Comparison of ENCODE assay signal across 22 cellular contexts in the genomic region with DNA sequence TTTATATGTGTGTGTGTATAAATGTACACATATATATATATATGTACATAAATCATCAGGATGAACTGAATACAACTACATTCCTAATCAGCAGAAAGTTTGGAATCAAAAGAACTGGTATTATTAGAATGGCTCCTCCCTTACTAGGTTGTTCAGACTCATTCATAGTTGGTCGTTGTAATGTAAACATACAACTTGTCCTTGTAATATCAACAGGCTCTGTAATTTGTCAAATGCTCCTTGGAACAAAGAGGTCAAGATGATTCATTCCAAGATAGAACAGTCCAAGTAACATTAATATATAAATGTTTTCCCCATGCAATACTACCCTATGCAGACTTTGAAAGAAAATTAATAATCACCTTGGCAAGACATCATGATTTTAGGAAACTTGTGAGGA.
"Had no signal": no experiment of that assay in that cellular context is flagged by ENCODE, and none has a peak within 500 bp of the region (broad histone marks: within the 10 kb centered on the region; RNA-seq: fewer than 3 reads in every experiment).

No MANE protein-coding gene starts in this region.

- H3K9me3 ChIP-seq: SK-N-SH had no signal

- H3K9ac ChIP-seq: KMS-11, SK-N-SH had no signal

- H3K4me3 ChIP-seq: K562 had no signal

- H3K4me3 Mint-ChIP-seq: IgD-negative memory B cell had no signal

- H3K4me2 ChIP-seq: KMS-11, SK-N-SH had no signal

- H3K27ac Mint-ChIP-seq: IgD-negative memory B cell had no signal

- DNase-seq: Kasumi-1, MM.1S, NCI-H1092 treated with DMSO at 0.1 percent for 48 hours, NCI-H1436, NCI-H187, NCI-H2029, NCI-H2081 treated with DMSO at 0.1 percent for 48 hours, NCI-H2171, NCI-H226, NCI-H446, NCI-H510A, NCI-H524 treated with DMSO at 0.1 percent for 48 hours, NCI-H69, NCI-H774, SHP77, SK-N-SH had no signal

- ATAC-seq: K562, Panc1 had no signal

- H3K27ac ChIP-seq: HL-60, KMS-11, RWPE1 had no signal

- H3K36me3 Mint-ChIP-seq: IgD-negative memory B cell had no signal

- H3K4me1 Mint-ChIP-seq: IgD-negative memory B cell had no signal

- H3K27me3 Mint-ChIP-seq: IgD-negative memory B cell had no signal
